In genomic region chr2:67871696-67872320, GRCh38 we compare ENCODE assay signal across 1 cellular context.
TF ChIP-seq lines count a peak whose summit lies in the region.

No MANE protein-coding gene starts in this region.

TF ChIP-seq in SK-N-SH, 30 proteins besides CTCF, POLR2A, EP300 and RAD21 (continued from another document):
- TF ChIP-seq TAF1 (IDR thresholded peaks at IDR 0.05; ENCODE audit: borderline replicate concordance, low read depth, low read length) = peak; percentile 20; the same call in 1 of the 2 replicates
- peak; percentile 66 for TF ChIP-seq PBX3 (IDR thresholded peaks at IDR 0.05)
- peak; percentile 74 for TF ChIP-seq NFIC (IDR thresholded peaks at IDR 0.05; ENCODE audit: borderline replicate concordance)
- TF ChIP-seq ZBTB33 (IDR thresholded peaks at IDR 0.05; ENCODE audit: borderline replicate concordance, low read depth) = no peak
- TF ChIP-seq NRF1 (IDR thresholded peaks at IDR 0.05; ENCODE audit: low read depth, low read length) = no peak
- no peak for TF ChIP-seq RCOR1 (IDR thresholded peaks at IDR 0.05; ENCODE audit: low read length)
- no peak for TF ChIP-seq CHD2 (IDR thresholded peaks at IDR 0.05; ENCODE audit: low read length, partially characterized antibody)
- no peak for TF ChIP-seq MXI1 (IDR thresholded peaks at IDR 0.05; ENCODE audit: low read depth, low read length)
- TF ChIP-seq FOXM1 (IDR thresholded peaks at IDR 0.05; ENCODE audit: low read depth) = peak; percentile 69; the same call in 1 of the 2 replicates
- TF ChIP-seq MAX (IDR thresholded peaks at IDR 0.05; ENCODE audit: low read depth) = peak; percentile 88
- TF ChIP-seq FOXJ3 (CRISPR knock-in tag; IDR thresholded peaks at IDR 0.05) = no peak
- TF ChIP-seq RFX5 (IDR thresholded peaks at IDR 0.05; ENCODE audit: low read length) = no peak
- TF ChIP-seq POLR2AphosphoS5 (IDR thresholded peaks at IDR 0.05; ENCODE audit: low read depth, low read length) = peak; percentile 72
- peak; percentile 89 for TF ChIP-seq JUND (IDR thresholded peaks at IDR 0.05)
- TF ChIP-seq SMC3 (IDR thresholded peaks at IDR 0.05; ENCODE audit: low read depth, low read length) = no peak
- TF ChIP-seq GATA2 (CRISPR knock-in tag; IDR thresholded peaks at IDR 0.05) = no peak
- no peak for TF ChIP-seq EZH2phosphoT487 (IDR thresholded peaks at IDR 0.05; ENCODE audit: borderline replicate concordance, low read depth)
- TF ChIP-seq IRF3 (IDR thresholded peaks at IDR 0.05; ENCODE audit: low read depth, low read length) = no peak
- peak; percentile 78; the same call in 1 of the 2 replicates for TF ChIP-seq TCF12 (IDR thresholded peaks at IDR 0.05)
- TF ChIP-seq GABPA (IDR thresholded peaks at IDR 0.05; ENCODE audit: low read depth) = peak; percentile 15; the same call in 1 of the 2 replicates
- 0 out of 2 replicates have a peak, but pooled peaks have one; percentile 28 for TF ChIP-seq YY1 (IDR thresholded peaks at IDR 0.05; ENCODE audit: low read depth)
- peak; percentile 82 for TF ChIP-seq RXRA (IDR thresholded peaks at IDR 0.05; ENCODE audit: borderline replicate concordance, low read depth)
- TF ChIP-seq SIN3A (IDR thresholded peaks at IDR 0.05; ENCODE audit: borderline replicate concordance, low read depth, low read length) = 0 out of 2 replicates have a peak, but pooled peaks have one; percentile 19
- no peak for TF ChIP-seq USF2 (IDR thresholded peaks at IDR 0.05; ENCODE audit: borderline replicate concordance, low read depth, low read length)
- peak; percentile 7; the same call in 1 of the 2 replicates for TF ChIP-seq MEF2A (IDR thresholded peaks at IDR 0.05; ENCODE audit: borderline replicate concordance, low read depth)
- TF ChIP-seq TEAD4 (IDR thresholded peaks at IDR 0.05; ENCODE audit: borderline replicate concordance, insufficient read depth) = peak; percentile 82
